ENCODE assay signal across 25 cellular contexts in genomic region chr5:8376478-8376877, GRCh38.
A peak's percentile ranks its signal among the peaks of the same experiment; 100 is the strongest.
DNase-seq lines count a peak whose midpoint lies in the region; ATAC-seq and TF ChIP-seq lines count a peak whose summit lies in the region.
"Had no signal": no experiment of that assay in that cellular context is flagged by ENCODE, and none has a peak within 500 bp of the region (broad histone marks: within the 10 kb centered on the region; RNA-seq: fewer than 3 reads in every experiment).

No MANE protein-coding gene starts in this region.

- H3K27me3 Mint-ChIP-seq in activated naive CD4-positive, alpha-beta T cell treated with anti-CD3 and anti-CD28 coated beads for 36 hours (ENCODE audit: low read depth): no peaks in the 10 kb centered on the region
- H3K27me3 Mint-ChIP-seq in activated CD8-positive, alpha-beta T cell treated with anti-CD3 and anti-CD28 coated beads for 36 hours: no peaks in the 10 kb centered on the region
- H3K27me3 Mint-ChIP-seq: CD4-positive, alpha-beta T cell had no signal

- no peaks in the 10 kb centered on the region for H3K36me3 ChIP-seq in thyroid gland
- H3K36me3 ChIP-seq: BLaER1 treated with 17β-estradiol and CSF1 and Interleukin-3, amounts not matched to agents 10 nM and 100 nM; SJSA1 had no signal

- H3K4me3 ChIP-seq in thyroid gland (replicated peaks in 1 of 3): no peak overlapping the region
- H3K4me3 ChIP-seq: A549; BLaER1 treated with 17β-estradiol and CSF1 and Interleukin-3, amounts not matched to agents 10 nM and 100 nM; GM23338; SJSA1 had no signal

- in situ Hi-C loops in KBM-7 (cut with MboI; ENCODE audit: low pct_unique_long_range_greater_than_20kb, low sequenced_read_pairs): no loop called here

- CTCF ChIA-PET in activated naive CD4-positive, alpha-beta T cell treated with anti-CD3 and anti-CD28 coated beads for 36 hours (lab: Charles Lee): no interaction called here
- CTCF ChIA-PET in activated CD8-positive, alpha-beta T cell treated with anti-CD3 and anti-CD28 coated beads for 36 hours (lab: Charles Lee): no interaction called here

- H3K36me3 Mint-ChIP-seq in activated naive CD4-positive, alpha-beta T cell treated with anti-CD3 and anti-CD28 coated beads for 36 hours (ENCODE audit: low read depth): no peaks in the 10 kb centered on the region
- H3K36me3 Mint-ChIP-seq in activated CD8-positive, alpha-beta T cell treated with anti-CD3 and anti-CD28 coated beads for 36 hours (ENCODE audit: low read depth): no peaks in the 10 kb centered on the region

- no peak overlapping the region for H3K27ac Mint-ChIP-seq in activated naive CD4-positive, alpha-beta T cell treated with anti-CD3 and anti-CD28 coated beads for 36 hours
- H3K27ac Mint-ChIP-seq in activated CD8-positive, alpha-beta T cell treated with anti-CD3 and anti-CD28 coated beads for 36 hours: no peak overlapping the region
- H3K27ac Mint-ChIP-seq: CD4-positive, alpha-beta T cell; GM23338; H9 had no signal

- H3K4me1 Mint-ChIP-seq in activated naive CD4-positive, alpha-beta T cell treated with anti-CD3 and anti-CD28 coated beads for 36 hours (ENCODE audit: low read depth): no peaks in the 10 kb centered on the region
- H3K4me1 Mint-ChIP-seq in activated CD8-positive, alpha-beta T cell treated with anti-CD3 and anti-CD28 coated beads for 36 hours (ENCODE audit: low read depth): peaks cover 4% of the 10 kb centered on the region
- H3K4me1 Mint-ChIP-seq: GM23338, H9 had no signal

- no peaks in the 10 kb centered on the region for H3K4me1 ChIP-seq in thyroid gland
- H3K4me1 ChIP-seq: A549; BLaER1 treated with 17β-estradiol and CSF1 and Interleukin-3, amounts not matched to agents 10 nM and 100 nM; SJSA1 had no signal

- intact Hi-C loops in activated naive CD4-positive, alpha-beta T cell treated with anti-CD3 and anti-CD28 coated beads for 36 hours (cut with micrococcal nuclease): no loop called here
- intact Hi-C loops in activated CD8-positive, alpha-beta T cell treated with anti-CD3 and anti-CD28 coated beads for 36 hours (cut with micrococcal nuclease): no loop called here
- intact Hi-C loops in thyroid gland (cut with DNase I): no loop called here

- ATAC-seq in activated CD8-positive, alpha-beta T cell treated with anti-CD3 and anti-CD28 coated beads for 36 hours: no peak
- peak; percentile 28 for ATAC-seq in stimulated activated naive CD8-positive, alpha-beta T cell treated with anti-CD3 and anti-CD28 coated beads, Interleukin-15, Interleukin-2, amounts not matched to agents 100 U/mL and 50 U/mL, for 24 hours
- ATAC-seq: A549, GM23338 had no signal

- peaks cover 9% of the 10 kb centered on the region for H3K9me3 Mint-ChIP-seq in activated naive CD4-positive, alpha-beta T cell treated with anti-CD3 and anti-CD28 coated beads for 36 hours
- H3K9me3 Mint-ChIP-seq in activated CD8-positive, alpha-beta T cell treated with anti-CD3 and anti-CD28 coated beads for 36 hours: peaks cover 5% of the 10 kb centered on the region
- H3K9me3 Mint-ChIP-seq: GM23338 had no signal

- no peak for TF ChIP-seq POLR2A in thyroid gland (IDR thresholded peaks at IDR 0.05)

- H3K4me3 Mint-ChIP-seq in activated naive CD4-positive, alpha-beta T cell treated with anti-CD3 and anti-CD28 coated beads for 36 hours: no peak overlapping the region
- no peak overlapping the region for H3K4me3 Mint-ChIP-seq in activated CD8-positive, alpha-beta T cell treated with anti-CD3 and anti-CD28 coated beads for 36 hours
- H3K4me3 Mint-ChIP-seq: CD4-positive, alpha-beta T cell; GM23338; H9 had no signal

- H3K27me3 ChIP-seq in thyroid gland: no peaks in the 10 kb centered on the region
- H3K27me3 ChIP-seq: BLaER1 treated with 17β-estradiol and CSF1 and Interleukin-3, amounts not matched to agents 10 nM and 100 nM; SJSA1 had no signal

- POLR2A ChIA-PET in activated CD8-positive, alpha-beta T cell treated with anti-CD3 and anti-CD28 coated beads for 36 hours (lab: Charles Lee): no interaction called here

- 66 to 73% methylated on average over 2 of the region's 2 CpGs for WGBS in thyroid gland, 2 donors

- H3K27ac ChIP-seq in thyroid gland: no peak overlapping the region
- H3K27ac ChIP-seq: A549; BLaER1 treated with 17β-estradiol and CSF1 and Interleukin-3, amounts not matched to agents 10 nM and 100 nM; KMS-11; SJSA1 had no signal

- H3K9me3 ChIP-seq in thyroid gland: no peaks in the 10 kb centered on the region
- H3K9me3 ChIP-seq: A549, SJSA1 had no signal

- no peak for TF ChIP-seq CTCF in activated CD8-positive, alpha-beta T cell treated with anti-CD3 and anti-CD28 coated beads for 36 hours (IDR thresholded peaks at IDR 0.05)
- TF ChIP-seq CTCF in thyroid gland (IDR thresholded peaks at IDR 0.05): no peak

- DNase-seq in activated naive CD4-positive, alpha-beta T cell treated with anti-CD3 and anti-CD28 coated beads for 36 hours: peak; percentile 10
- DNase-seq in activated naive CD4-positive, alpha-beta T cell (lab: John Stamatoyannopoulos, UW): no peak
- DNase-seq in KBM-7: peak; percentile 3
- peak; percentile 48 for DNase-seq in activated CD8-positive, alpha-beta T cell treated with anti-CD3 and anti-CD28 coated beads for 36 hours
- DNase-seq in stimulated activated naive CD8-positive, alpha-beta T cell treated with anti-CD3 and anti-CD28 coated beads, Interleukin-15, Interleukin-2, amounts not matched to agents 100 U/mL and 50 U/mL, for 24 hours: peak; percentile 7
- DNase-seq in thyroid gland: no peak
- no peak for DNase-seq in COLO829 (ENCODE audit: low spot score)
- DNase-seq: AML-193; CD4-positive, alpha-beta T cell; COR-L47; DMS53; H9; NCI-H1048; NCI-H1417; NCI-H1694; NCI-H2029 treated with DMSO at 0.1 percent for 48 hours; NCI-H2227 treated with DMSO at 0.1 percent for 48 hours; NCI-H526 treated with DMSO at 0.1 percent for 48 hours; Right ventricle myocardium superior; RPMI8226 had no signal

Comparison
In these comparisons a context has a peak if more than half of its experiments do, and no peak if none do; other contexts are left out.
1. DNase-seq: peak in activated naive CD4-positive, alpha-beta T cell treated with anti-CD3 and anti-CD28 coated beads for 36 hours (single experiment), KBM-7 (single experiment), activated CD8-positive, alpha-beta T cell treated with anti-CD3 and anti-CD28 coated beads for 36 hours (single experiment) and stimulated activated naive CD8-positive, alpha-beta T cell treated with anti-CD3 and anti-CD28 coated beads, Interleukin-15, Interleukin-2, amounts not matched to agents 100 U/mL and 50 U/mL, for 24 hours (single experiment); none in activated naive CD4-positive, alpha-beta T cell (0 of 4), thyroid gland (0 of 2) and COLO829 (single experiment).